ENCODE assay signal across 29 cellular contexts in genomic region chr10:50496228-50496627, GRCh38.
DNase-seq lines count a peak whose midpoint lies in the region; ATAC-seq and TF ChIP-seq lines count a peak whose summit lies in the region.
"Had no signal": no experiment of that assay in that cellular context is flagged by ENCODE, and none has a peak within 500 bp of the region (broad histone marks: within the 10 kb centered on the region; RNA-seq: fewer than 3 reads in every experiment).

No MANE protein-coding gene starts in this region.

- H3K4me3 Mint-ChIP-seq in CD8-positive, alpha-beta T cell, result no peak overlapping the region
- H3K4me3 Mint-ChIP-seq: CD14-positive monocyte, endodermal cell, nephron progenitor cell had no signal

- H3K9me3 ChIP-seq in CD8-positive, alpha-beta T cell (ENCODE audit: low read length), result no peaks in the 10 kb centered on the region
- H3K9me3 ChIP-seq in IMR-90 (ENCODE audit: control insufficient read depth, insufficient read depth, low read length) (no peaks in the 10 kb centered on the region), heart left ventricle (no peaks in the 10 kb centered on the region), psoas muscle (no peaks in the 10 kb centered on the region)
- H3K9me3 ChIP-seq: heart right ventricle, ovary, right lobe of liver, stomach, tibial artery had no signal

- dilution Hi-C loops in IMR-90 (cut with HindIII; ENCODE audit: low sequenced_read_pairs, unreplicated experiment), result no loop called here

- no peaks in the 10 kb centered on the region for H3K27me3 Mint-ChIP-seq in CD8-positive, alpha-beta T cell (ENCODE audit: low read depth)

- no TSS peak for BruUV-seq in IMR-90 (replicated peaks; lab: Mats Ljungman, UMichigan)

- DNase-seq in CD8-positive, alpha-beta T cell, result no peak
- no peak for DNase-seq in IMR-90
- no peak for DNase-seq in heart left ventricle
- no peak for DNase-seq in psoas muscle
- no peak for DNase-seq in cortex of kidney (lab: John Stamatoyannopoulos, UW)
- DNase-seq in HEK293T (ENCODE audit: extremely low spot score), result no peak
- DNase-seq in NCI-H345 treated with DMSO at 0.1 percent for 48 hours (lab: John Stamatoyannopoulos, UW; ENCODE audit: unreplicated experiment), result no peak
- DNase-seq: activated CD8-positive, alpha-beta memory T cell treated with anti-CD3 and anti-CD28 coated beads for 24 hours; activated effector memory CD4-positive, alpha-beta T cell treated with Interleukin-2 at 50 U/mL for 16 hours; activated T-cell treated with anti-CD3 and anti-CD28 coated beads for 4 hours; aorta; Calu3; DMS79; endodermal cell; heart right ventricle; mammary epithelial cell; NCI-H1436; NCI-H2081; NCI-H226; nephron progenitor cell; ovary; right lobe of liver; SHP77; stimulated activated CD4-positive, alpha-beta T cell treated with anti-CD3 and anti-CD28 coated beads, Interleukin-12 subunit alpha, Interleukin-12 subunit beta, amount 100 ng/mL, for 4 hours; stimulated activated CD4-positive, alpha-beta T cell treated with anti-CD3 and anti-CD28 coated beads, Interleukin-2, amount 100 ng/mL, for 48 hours; stomach; tibial artery had no signal

- peaks cover 44% of the 10 kb centered on the region for H3K36me3 Mint-ChIP-seq in CD8-positive, alpha-beta T cell

- no peaks in the 10 kb centered on the region for H3K27me3 ChIP-seq in CD8-positive, alpha-beta T cell (ENCODE audit: insufficient read depth, low read length)
- H3K27me3 ChIP-seq in IMR-90 (ENCODE audit: control insufficient read depth, insufficient read depth, low read length) (no peaks in the 10 kb centered on the region), heart left ventricle (no peaks in the 10 kb centered on the region), psoas muscle (ENCODE audit: insufficient read depth in 3 of 3, low read length in 2 of 3) (no peaks in the 10 kb centered on the region)
- H3K27me3 ChIP-seq: heart right ventricle, ovary, right lobe of liver, stomach, tibial artery had no signal

- POLR2A ChIA-PET in CD8-positive, alpha-beta T cell (lab: Charles Lee), result no interaction called here
- POLR2A ChIA-PET in IMR-90 (lab: Charles Lee; ENCODE audit: unreplicated experiment), result no interaction called here
- POLR2A ChIA-PET in HEK293T (lab: Yijun Ruan, JAX), result no interaction called here

- H2AK5ac ChIP-seq in IMR-90 (ENCODE audit: low read depth, low read length), result peak overlapping the region; percentile 77; the same call in 1 of the 2 replicates

- H3K9me3 Mint-ChIP-seq in CD8-positive, alpha-beta T cell, result no peaks in the 10 kb centered on the region

- H3K4me1 Mint-ChIP-seq in CD8-positive, alpha-beta T cell (ENCODE audit: low read depth), result peaks cover 24% of the 10 kb centered on the region
- H3K4me1 Mint-ChIP-seq: CD14-positive monocyte, endodermal cell, nephron progenitor cell had no signal

- intact Hi-C loops in CD8-positive, alpha-beta T cell (cut with DNase I, micrococcal nuclease), result no loop called here
- intact Hi-C loops in IMR-90 (cut with micrococcal nuclease) (no loop called here), heart left ventricle (cut with DNase I) (loop anchor here in 1 of 10 donors (5.0 kb wide), 1 partner anchor 56 kb away; no protein-coding TSS in a partner anchor), psoas muscle (cut with DNase I) (loop anchor here in 1 of 2 donors (5.0 kb wide), 1 partner anchor 126 kb away; the partner anchor contains the start of gene SGMS1)

- no peak for ATAC-seq in CD8-positive, alpha-beta T cell
- ATAC-seq in IMR-90 (ENCODE audit: low read depth) (no peak), heart left ventricle (peak; percentile 11 to 62 (median 23)), psoas muscle (no peak)
- ATAC-seq: activated naive CD4-positive, alpha-beta T cell treated with anti-CD3 and anti-CD28 coated beads, Interleukin-2, amount 50 U/mL, for 72 hours; right lobe of liver had no signal

- CTCF ChIA-PET in CD8-positive, alpha-beta T cell (lab: Charles Lee), result interaction anchor here (0.5 kb wide), 1 partner anchor 12 kb away, joined by 3 read pairs; no protein-coding TSS in a partner anchor
- CTCF ChIA-PET in IMR-90 (lab: Yijun Ruan, JAX) (no interaction called here), HEK293T (lab: Yijun Ruan, JAX) (no interaction called here)

- peaks cover 3% of the 10 kb centered on the region; the same call in 1 of the 2 replicates for H4K20me1 ChIP-seq in IMR-90 (ENCODE audit: insufficient read depth, low read length)

- no peak overlapping the region for H3K27ac ChIP-seq in CD8-positive, alpha-beta T cell (ENCODE audit: low read depth, low read length)
- H3K27ac ChIP-seq in IMR-90 (ENCODE audit: insufficient read depth, low read length) (no peak overlapping the region), heart left ventricle (peak overlapping the region in 2 of 12 donors; percentile 60 to 67), psoas muscle (peak overlapping the region; percentile 73)
- H3K27ac ChIP-seq: ovary, right lobe of liver had no signal

- no peak overlapping the region for H2BK5ac ChIP-seq in IMR-90 (ENCODE audit: low read depth, low read length, poor library complexity, severe bottlenecking)

- in situ Hi-C loops in IMR-90 (cut with MboI; ENCODE audit: low sequenced_read_pairs), result no loop called here

- H2BK20ac ChIP-seq in IMR-90 (ENCODE audit: low read depth, low read length), result 0 out of 2 replicates have a peak overlapping the region, but pooled peaks have one; percentile 69

- H4K91ac ChIP-seq in IMR-90 (ENCODE audit: insufficient read depth, low read depth, low read length), result no peak overlapping the region

- no peak overlapping the region for H2AK9ac ChIP-seq in IMR-90 (replicated peaks; ENCODE audit: low read depth, low read length, poor library complexity)

- H2BK120ac ChIP-seq in IMR-90 (ENCODE audit: low read depth, low read length), result no peak overlapping the region

- no peak for TF ChIP-seq CTCF in CD8-positive, alpha-beta T cell (IDR thresholded peaks at IDR 0.05)
- TF ChIP-seq CTCF in IMR-90 (conservative IDR thresholded peaks at IDR 0.05; ENCODE audit: low read depth, low read length), result no peak
- TF ChIP-seq CTCF in heart left ventricle (IDR thresholded peaks at IDR 0.05), result no peak
- TF ChIP-seq CTCF in psoas muscle (IDR thresholded peaks at IDR 0.05), result no peak

- H3K36me3 ChIP-seq in CD8-positive, alpha-beta T cell (ENCODE audit: insufficient read depth, low read length), result no peaks in the 10 kb centered on the region
- no peaks in the 10 kb centered on the region for H3K36me3 ChIP-seq in IMR-90 (ENCODE audit: control insufficient read depth, insufficient read depth, low read length)
- no peaks in the 10 kb centered on the region for H3K36me3 ChIP-seq in heart left ventricle
- no peaks in the 10 kb centered on the region for H3K36me3 ChIP-seq in psoas muscle (ENCODE audit: insufficient read depth in 1 of 2, low read depth in 1 of 2)
- H3K36me3 ChIP-seq: heart right ventricle, ovary, right lobe of liver, stomach, tibial artery had no signal

- H3K9me1 ChIP-seq in IMR-90 (ENCODE audit: insufficient read depth, low read length), result no peaks in the 10 kb centered on the region

- H3K79me1 ChIP-seq in IMR-90 (ENCODE audit: low read depth in 1 of 2, low read length in 2 of 2), result peaks cover 9 to 13% of the 10 kb centered on the region in 2 experiments; a peak in 3 of 4 replicates

- H3K56ac ChIP-seq in IMR-90 (ENCODE audit: extremely low read depth, insufficient read depth, low read length), result no peak overlapping the region

- no peak overlapping the region for H3K4me2 ChIP-seq in IMR-90 (ENCODE audit: low read depth, low read length)

- no peak overlapping the region for H4K8ac ChIP-seq in IMR-90 (ENCODE audit: low read depth in 2 of 2, low read length in 2 of 2)

- no peak overlapping the region for H3K18ac ChIP-seq in IMR-90 (ENCODE audit: low read depth, low read length)

- no peaks in the 10 kb centered on the region for H3K4me1 ChIP-seq in CD8-positive, alpha-beta T cell (ENCODE audit: insufficient read depth, low read length)
- H3K4me1 ChIP-seq in IMR-90 (ENCODE audit: control insufficient read depth, insufficient read depth, low read length) (peaks cover 2% of the 10 kb centered on the region; the same call in 1 of the 2 replicates), heart left ventricle (peaks cover 0 to 29% (median 11%) of the 10 kb centered on the region in 12 donors), psoas muscle (peaks cover 12% of the 10 kb centered on the region)
- H3K4me1 ChIP-seq: right lobe of liver had no signal

- no peak overlapping the region for H2AFZ ChIP-seq in IMR-90 (replicated peaks; ENCODE audit: low read length, poor library complexity)

- no peak for TF ChIP-seq RAD21 in IMR-90 (IDR thresholded peaks at IDR 0.05; ENCODE audit: low read length)

- WGBS in IMR-90 (ENCODE audit: extremely low coverage in 2 of 2, insufficient read length in 1 of 2), 2 experiments, result 86% methylated on average over 1 of the region's 2 CpGs; no CpG with 5 or more reads in 1 of the 2 experiments
- 80 to 97% (median 88%) methylated on average over 2 of the region's 2 CpGs for WGBS in heart left ventricle, 4 donors
- WGBS in psoas muscle, 3 donors, result 87 to 96% (median 90%) methylated on average over 2 of the region's 2 CpGs

- no peak overlapping the region for H3K4me3 ChIP-seq in CD8-positive, alpha-beta T cell (ENCODE audit: low read depth, low read length)
- H3K4me3 ChIP-seq in IMR-90 (ENCODE audit: insufficient read depth, low read depth, low read length), result no peak overlapping the region
- H3K4me3 ChIP-seq in heart left ventricle, result no peak overlapping the region
- H3K4me3 ChIP-seq in psoas muscle, result no peak overlapping the region
- H3K4me3 ChIP-seq: heart right ventricle, ovary, right lobe of liver, stomach, tibial artery had no signal

- no peak for TF ChIP-seq POLR2A in IMR-90 (IDR thresholded peaks at IDR 0.05; ENCODE audit: low read depth, low read length)
- no peak for TF ChIP-seq POLR2A in heart left ventricle (IDR thresholded peaks at IDR 0.05)

- H3K23ac ChIP-seq in IMR-90 (ENCODE audit: low read depth, low read length), result no peak overlapping the region

- H3K27ac Mint-ChIP-seq in CD8-positive, alpha-beta T cell, result peak overlapping the region; percentile 19
- H3K27ac Mint-ChIP-seq: activated naive CD4-positive, alpha-beta T cell treated with anti-CD3 and anti-CD28 coated beads, Interleukin-2, amount 50 U/mL, for 72 hours; endodermal cell; nephron progenitor cell had no signal

- no peak overlapping the region; the same call in 1 of the 2 replicates for H3K4ac ChIP-seq in IMR-90 (ENCODE audit: low read depth, low read length)

- H3K14ac ChIP-seq in IMR-90 (replicated peaks; ENCODE audit: low read depth, low read length), result 0 out of 2 replicates have a peak overlapping the region, but pooled peaks have one; percentile 25

- H3K9ac ChIP-seq in IMR-90 (ENCODE audit: low read depth, low read length), result no peak overlapping the region

- 0 out of 3 replicates have a peak overlapping the region, but pooled peaks have one; percentile 42 for H2BK15ac ChIP-seq in IMR-90 (ENCODE audit: low read depth, low read length)

- H4K5ac ChIP-seq in IMR-90 (ENCODE audit: low read depth, low read length), result peak overlapping the region; percentile 4; the same call in 1 of the 2 replicates

TF ChIP-seq in IMR-90, 13 proteins besides CTCF, POLR2A, EP300 and RAD21 (continues in another document):
- TF ChIP-seq MXI1 (IDR thresholded peaks at IDR 0.05; ENCODE audit: borderline replicate concordance, low read depth, low read length) (no peak), NFE2L2 (IDR thresholded peaks at IDR 0.05; ENCODE audit: low read depth, low read length) (no peak)

TF ChIP-seq in HEK293T, 16 proteins besides CTCF, POLR2A, EP300 and RAD21 (continues in another document):
- no peak for TF ChIP-seq HDGF (IDR thresholded peaks at IDR 0.05; ENCODE audit: borderline replicate concordance)
- TF ChIP-seq BHLHE40 (IDR thresholded peaks at IDR 0.05; ENCODE audit: borderline replicate concordance), result no peak

Comparison
In these comparisons a context has a peak if more than half of its experiments do, and no peak if none do; other contexts are left out.
1. ATAC-seq: peak in heart left ventricle (4 of 4); none in CD8-positive, alpha-beta T cell (single experiment), IMR-90 (single experiment) and psoas muscle (0 of 4).